Comparison of ENCODE assay signal across 2 cellular contexts in the genomic region with DNA sequence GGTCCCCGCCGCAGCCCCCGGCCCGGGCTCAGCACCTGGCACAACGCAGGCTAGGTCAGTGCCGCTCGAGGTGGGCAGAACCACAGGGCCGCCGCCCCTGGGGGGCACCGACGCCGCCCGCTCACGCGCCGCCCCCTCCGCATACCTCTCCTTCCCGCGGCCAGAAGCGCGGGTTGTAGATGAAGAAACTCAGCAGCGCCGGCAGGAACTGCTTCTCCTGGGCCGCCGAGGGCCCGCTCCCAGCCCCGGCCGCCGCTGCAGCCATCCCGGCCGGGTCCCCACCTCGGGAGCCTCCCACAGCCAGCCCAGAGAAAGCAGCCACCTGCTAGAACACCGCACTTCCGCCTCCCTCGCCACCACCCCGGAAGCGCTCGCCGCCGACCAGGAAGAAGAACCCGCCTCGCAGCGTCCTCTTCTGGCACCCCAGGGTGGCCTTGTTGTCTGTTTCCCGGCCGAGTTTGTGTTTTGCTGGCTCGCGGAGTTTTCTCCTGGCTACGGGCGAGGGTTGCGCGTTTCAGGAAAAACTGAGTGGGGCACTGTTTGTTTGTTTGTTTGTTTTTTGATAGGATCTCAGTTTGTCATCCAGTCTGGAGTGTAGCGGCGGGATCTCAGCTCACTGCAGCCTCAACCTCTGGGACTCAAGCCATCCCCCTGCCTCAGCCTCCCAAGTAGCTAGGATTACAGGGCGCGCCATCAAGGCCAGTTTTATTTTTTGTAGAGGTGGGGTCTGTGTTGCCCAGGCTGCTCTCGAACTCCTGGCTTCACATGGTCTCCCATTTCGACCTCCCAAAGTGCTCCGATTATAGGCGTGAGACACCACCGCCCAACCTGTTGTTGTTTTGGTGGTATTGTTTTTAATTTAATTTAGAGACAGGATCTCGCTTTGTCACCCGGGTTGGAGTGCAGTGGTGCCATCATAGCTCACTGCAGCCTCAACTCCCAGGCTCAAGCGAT.
TF ChIP-seq lines count a peak whose summit lies in the region.

No MANE protein-coding gene starts in this region.

TF ChIP-seq in IMR-90, 13 proteins besides CTCF, POLR2A, EP300 and RAD21:
- TF ChIP-seq MAZ (IDR thresholded peaks at IDR 0.05; ENCODE audit: borderline replicate concordance, low read depth, low read length), result peak; percentile 57; the same call in 1 of the 2 replicates
- TF ChIP-seq BHLHE40 (IDR thresholded peaks at IDR 0.05; ENCODE audit: low read depth, low read length), result no peak

TF ChIP-seq in PFSK-1, 5 proteins besides CTCF, POLR2A, EP300 and RAD21:
- TF ChIP-seq SIN3A (IDR thresholded peaks at IDR 0.05; ENCODE audit: borderline replicate concordance, insufficient read depth, low read length) (no peak), REST (IDR thresholded peaks at IDR 0.05; ENCODE audit: insufficient read depth in 1 of 2, low read depth in 2 of 2, low read length in 2 of 2) (no peak), TAF1 (IDR thresholded peaks at IDR 0.05; ENCODE audit: borderline replicate concordance, insufficient read depth, low read length) (peak; percentile 42; the same call in 1 of the 2 replicates), POLR2AphosphoS5 (IDR thresholded peaks at IDR 0.05; ENCODE audit: low read depth, low read length) (peak; percentile 67), FOXP2 (optimal IDR thresholded peaks at IDR 0.05; ENCODE audit: borderline replicate concordance, extremely low read depth, extremely low read length, insufficient read depth) (peak; percentile 22)
